Comparison of ENCODE assay signal across 1 cellular context in the genomic region with DNA sequence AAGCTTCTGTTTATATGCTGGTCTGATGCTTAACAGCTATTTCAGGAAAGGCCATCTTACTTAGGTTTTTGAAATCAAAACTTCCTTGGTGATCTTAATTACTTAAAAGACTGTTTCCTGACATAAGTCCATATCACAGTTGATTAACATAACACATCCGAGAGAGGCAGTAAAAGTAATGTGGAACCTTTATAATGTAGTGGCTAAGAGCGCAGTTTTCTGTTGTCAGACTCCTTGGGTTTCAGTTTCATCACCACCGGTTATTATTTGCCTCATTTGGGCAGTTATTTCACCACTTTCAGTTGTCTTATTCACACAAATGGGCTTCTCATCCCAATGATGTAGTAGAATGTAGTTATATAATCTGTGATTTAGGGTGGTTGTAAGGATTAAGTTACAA.
A peak's percentile ranks its signal among the peaks of the same experiment; 100 is the strongest.
TF ChIP-seq lines count a peak whose summit lies in the region.

No MANE protein-coding gene starts in this region.

TF ChIP-seq in GM12878, 131 proteins besides CTCF, POLR2A, EP300 and RAD21 (continued from another document and continues in another):
- TF ChIP-seq, protein P1, sequence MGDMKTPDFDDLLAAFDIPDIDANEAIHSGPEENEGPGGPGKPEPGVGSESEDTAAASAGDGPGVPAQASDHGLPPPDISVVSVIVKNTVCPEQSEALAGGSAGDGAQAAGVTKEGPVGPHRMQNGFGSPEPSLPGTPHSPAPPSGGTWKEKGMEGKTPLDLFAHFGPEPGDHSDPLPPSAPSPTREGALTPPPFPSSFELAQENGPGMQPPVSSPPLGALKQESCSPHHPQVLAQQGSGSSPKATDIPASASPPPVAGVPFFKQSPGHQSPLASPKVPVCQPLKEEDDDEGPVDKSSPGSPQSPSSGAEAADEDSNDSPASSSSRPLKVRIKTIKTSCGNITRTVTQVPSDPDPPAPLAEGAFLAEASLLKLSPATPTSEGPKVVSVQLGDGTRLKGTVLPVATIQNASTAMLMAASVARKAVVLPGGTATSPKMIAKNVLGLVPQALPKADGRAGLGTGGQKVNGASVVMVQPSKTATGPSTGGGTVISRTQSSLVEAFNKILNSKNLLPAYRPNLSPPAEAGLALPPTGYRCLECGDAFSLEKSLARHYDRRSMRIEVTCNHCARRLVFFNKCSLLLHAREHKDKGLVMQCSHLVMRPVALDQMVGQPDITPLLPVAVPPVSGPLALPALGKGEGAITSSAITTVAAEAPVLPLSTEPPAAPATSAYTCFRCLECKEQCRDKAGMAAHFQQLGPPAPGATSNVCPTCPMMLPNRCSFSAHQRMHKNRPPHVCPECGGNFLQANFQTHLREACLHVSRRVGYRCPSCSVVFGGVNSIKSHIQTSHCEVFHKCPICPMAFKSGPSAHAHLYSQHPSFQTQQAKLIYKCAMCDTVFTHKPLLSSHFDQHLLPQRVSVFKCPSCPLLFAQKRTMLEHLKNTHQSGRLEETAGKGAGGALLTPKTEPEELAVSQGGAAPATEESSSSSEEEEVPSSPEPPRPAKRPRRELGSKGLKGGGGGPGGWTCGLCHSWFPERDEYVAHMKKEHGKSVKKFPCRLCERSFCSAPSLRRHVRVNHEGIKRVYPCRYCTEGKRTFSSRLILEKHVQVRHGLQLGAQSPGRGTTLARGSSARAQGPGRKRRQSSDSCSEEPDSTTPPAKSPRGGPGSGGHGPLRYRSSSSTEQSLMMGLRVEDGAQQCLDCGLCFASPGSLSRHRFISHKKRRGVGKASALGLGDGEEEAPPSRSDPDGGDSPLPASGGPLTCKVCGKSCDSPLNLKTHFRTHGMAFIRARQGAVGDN (IDR thresholded peaks at IDR 0.05) = no peak
- TF ChIP-seq POLR2AphosphoS5 (IDR thresholded peaks at IDR 0.05; ENCODE audit: low read length) (no peak), EED (IDR thresholded peaks at IDR 0.05; ENCODE audit: low read depth) (no peak), SP1 (IDR thresholded peaks at IDR 0.05; ENCODE audit: low read depth, low read length) (no peak), ETV6 (conservative IDR thresholded peaks at IDR 0.05 in 1 of 2, IDR thresholded peaks at IDR 0.05 in 1 of 2; ENCODE audit: borderline replicate concordance in 1 of 2, low read depth in 1 of 2) (no peak), SREBF2 (IDR thresholded peaks at IDR 0.05; ENCODE audit: low read length) (no peak), NFIC (IDR thresholded peaks at IDR 0.05; ENCODE audit: low read depth, low read length) (peak; percentile 27; the same call in 1 of the 2 replicates), RCOR1 (conservative IDR thresholded peaks at IDR 0.05; ENCODE audit: low read depth, low read length) (no peak), SREBF1 (IDR thresholded peaks at IDR 0.05; ENCODE audit: low read length) (no peak), SPI1 (IDR thresholded peaks at IDR 0.05; ENCODE audit: borderline replicate concordance, insufficient read depth, low read depth, low read length) (no peak), ZNF207 (IDR thresholded peaks at IDR 0.05; ENCODE audit: borderline replicate concordance) (no peak), MTA2 (IDR thresholded peaks at IDR 0.05; ENCODE audit: low read depth) (peak; percentile 52; the same call in 1 of the 2 replicates), EGR1 (IDR thresholded peaks at IDR 0.05; ENCODE audit: borderline replicate concordance in 1 of 2, low read depth in 2 of 2, low read length in 2 of 2) (no peak), IRF4 (IDR thresholded peaks at IDR 0.05; ENCODE audit: low read depth, low read length) (no peak), HCFC1 (IDR thresholded peaks at IDR 0.05; ENCODE audit: low read length) (no peak), RAD51 (IDR thresholded peaks at IDR 0.05) (no peak), MXI1 (IDR thresholded peaks at IDR 0.05; ENCODE audit: low read depth, low read length) (no peak), ZSCAN29 (IDR thresholded peaks at IDR 0.05) (no peak), RUNX3 (IDR thresholded peaks at IDR 0.05; ENCODE audit: low read length) (peak; percentile 31; the same call in 1 of the 2 replicates), SRF (IDR thresholded peaks at IDR 0.05; ENCODE audit: low read depth in 2 of 2, low read length in 2 of 2) (peak in 1 of 2 experiments; percentile 57; a peak in 1 of 4 replicates), NFXL1 (IDR thresholded peaks at IDR 0.05; ENCODE audit: borderline replicate concordance) (no peak), ESRRA (IDR thresholded peaks at IDR 0.05; ENCODE audit: low read length) (no peak), KAT2A (conservative IDR thresholded peaks at IDR 0.05; ENCODE audit: control insufficient read depth, low read depth, low read length) (no peak), ZNF274 (IDR thresholded peaks at IDR 0.05; ENCODE audit: insufficient read depth, insufficient read length) (no peak), MEF2B (IDR thresholded peaks at IDR 0.05; ENCODE audit: partially characterized antibody, poor library complexity, severe bottlenecking) (no peak), NR2C1 (IDR thresholded peaks at IDR 0.05) (no peak), JUND (IDR thresholded peaks at IDR 0.05; ENCODE audit: low read depth, low read length) (no peak), SMC3 (IDR thresholded peaks at IDR 0.05; ENCODE audit: borderline replicate concordance, low read length) (no peak), EZH2 (IDR thresholded peaks at IDR 0.05; ENCODE audit: borderline replicate concordance, control insufficient read depth, low read depth, low read length) (no peak), KLF5 (IDR thresholded peaks at IDR 0.05; ENCODE audit: partially characterized antibody) (no peak), IKZF2 (IDR thresholded peaks at IDR 0.05) (peak; percentile 22 to 39; a peak in 1 of 4 replicates), MYC (IDR thresholded peaks at IDR 0.05; ENCODE audit: insufficient read depth, insufficient read length, insufficient replicate concordance, low read length, severe bottlenecking) (no peak), NBN (IDR thresholded peaks at IDR 0.05) (no peak), JUNB (IDR thresholded peaks at IDR 0.05) (0 out of 2 replicates have a peak, but pooled peaks have one; percentile 32), NR2C2 (IDR thresholded peaks at IDR 0.05; ENCODE audit: borderline replicate concordance, control insufficient read depth, insufficient read length, low read depth) (no peak)
- TF ChIP-seq, protein P2, sequence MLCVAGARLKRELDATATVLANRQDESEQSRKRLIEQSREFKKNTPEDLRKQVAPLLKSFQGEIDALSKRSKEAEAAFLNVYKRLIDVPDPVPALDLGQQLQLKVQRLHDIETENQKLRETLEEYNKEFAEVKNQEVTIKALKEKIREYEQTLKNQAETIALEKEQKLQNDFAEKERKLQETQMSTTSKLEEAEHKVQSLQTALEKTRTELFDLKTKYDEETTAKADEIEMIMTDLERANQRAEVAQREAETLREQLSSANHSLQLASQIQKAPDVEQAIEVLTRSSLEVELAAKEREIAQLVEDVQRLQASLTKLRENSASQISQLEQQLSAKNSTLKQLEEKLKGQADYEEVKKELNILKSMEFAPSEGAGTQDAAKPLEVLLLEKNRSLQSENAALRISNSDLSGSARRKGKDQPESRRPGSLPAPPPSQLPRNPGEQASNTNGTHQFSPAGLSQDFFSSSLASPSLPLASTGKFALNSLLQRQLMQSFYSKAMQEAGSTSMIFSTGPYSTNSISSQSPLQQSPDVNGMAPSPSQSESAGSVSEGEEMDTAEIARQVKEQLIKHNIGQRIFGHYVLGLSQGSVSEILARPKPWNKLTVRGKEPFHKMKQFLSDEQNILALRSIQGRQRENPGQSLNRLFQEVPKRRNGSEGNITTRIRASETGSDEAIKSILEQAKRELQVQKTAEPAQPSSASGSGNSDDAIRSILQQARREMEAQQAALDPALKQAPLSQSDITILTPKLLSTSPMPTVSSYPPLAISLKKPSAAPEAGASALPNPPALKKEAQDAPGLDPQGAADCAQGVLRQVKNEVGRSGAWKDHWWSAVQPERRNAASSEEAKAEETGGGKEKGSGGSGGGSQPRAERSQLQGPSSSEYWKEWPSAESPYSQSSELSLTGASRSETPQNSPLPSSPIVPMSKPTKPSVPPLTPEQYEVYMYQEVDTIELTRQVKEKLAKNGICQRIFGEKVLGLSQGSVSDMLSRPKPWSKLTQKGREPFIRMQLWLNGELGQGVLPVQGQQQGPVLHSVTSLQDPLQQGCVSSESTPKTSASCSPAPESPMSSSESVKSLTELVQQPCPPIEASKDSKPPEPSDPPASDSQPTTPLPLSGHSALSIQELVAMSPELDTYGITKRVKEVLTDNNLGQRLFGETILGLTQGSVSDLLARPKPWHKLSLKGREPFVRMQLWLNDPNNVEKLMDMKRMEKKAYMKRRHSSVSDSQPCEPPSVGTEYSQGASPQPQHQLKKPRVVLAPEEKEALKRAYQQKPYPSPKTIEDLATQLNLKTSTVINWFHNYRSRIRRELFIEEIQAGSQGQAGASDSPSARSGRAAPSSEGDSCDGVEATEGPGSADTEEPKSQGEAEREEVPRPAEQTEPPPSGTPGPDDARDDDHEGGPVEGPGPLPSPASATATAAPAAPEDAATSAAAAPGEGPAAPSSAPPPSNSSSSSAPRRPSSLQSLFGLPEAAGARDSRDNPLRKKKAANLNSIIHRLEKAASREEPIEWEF (IDR thresholded peaks at IDR 0.05; ENCODE audit: insufficient replicate concordance, low read depth, low read length) = no peak
- TF ChIP-seq, protein P3, sequence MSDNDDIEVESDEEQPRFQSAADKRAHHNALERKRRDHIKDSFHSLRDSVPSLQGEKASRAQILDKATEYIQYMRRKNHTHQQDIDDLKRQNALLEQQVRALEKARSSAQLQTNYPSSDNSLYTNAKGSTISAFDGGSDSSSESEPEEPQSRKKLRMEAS (IDR thresholded peaks at IDR 0.05; ENCODE audit: low read depth, low read length) = no peak
- TF ChIP-seq, protein P4, sequence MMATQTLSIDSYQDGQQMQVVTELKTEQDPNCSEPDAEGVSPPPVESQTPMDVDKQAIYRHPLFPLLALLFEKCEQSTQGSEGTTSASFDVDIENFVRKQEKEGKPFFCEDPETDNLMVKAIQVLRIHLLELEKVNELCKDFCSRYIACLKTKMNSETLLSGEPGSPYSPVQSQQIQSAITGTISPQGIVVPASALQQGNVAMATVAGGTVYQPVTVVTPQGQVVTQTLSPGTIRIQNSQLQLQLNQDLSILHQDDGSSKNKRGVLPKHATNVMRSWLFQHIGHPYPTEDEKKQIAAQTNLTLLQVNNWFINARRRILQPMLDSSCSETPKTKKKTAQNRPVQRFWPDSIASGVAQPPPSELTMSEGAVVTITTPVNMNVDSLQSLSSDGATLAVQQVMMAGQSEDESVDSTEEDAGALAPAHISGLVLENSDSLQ (IDR thresholded peaks at IDR 0.05) = no peak
- TF ChIP-seq, protein P5, sequence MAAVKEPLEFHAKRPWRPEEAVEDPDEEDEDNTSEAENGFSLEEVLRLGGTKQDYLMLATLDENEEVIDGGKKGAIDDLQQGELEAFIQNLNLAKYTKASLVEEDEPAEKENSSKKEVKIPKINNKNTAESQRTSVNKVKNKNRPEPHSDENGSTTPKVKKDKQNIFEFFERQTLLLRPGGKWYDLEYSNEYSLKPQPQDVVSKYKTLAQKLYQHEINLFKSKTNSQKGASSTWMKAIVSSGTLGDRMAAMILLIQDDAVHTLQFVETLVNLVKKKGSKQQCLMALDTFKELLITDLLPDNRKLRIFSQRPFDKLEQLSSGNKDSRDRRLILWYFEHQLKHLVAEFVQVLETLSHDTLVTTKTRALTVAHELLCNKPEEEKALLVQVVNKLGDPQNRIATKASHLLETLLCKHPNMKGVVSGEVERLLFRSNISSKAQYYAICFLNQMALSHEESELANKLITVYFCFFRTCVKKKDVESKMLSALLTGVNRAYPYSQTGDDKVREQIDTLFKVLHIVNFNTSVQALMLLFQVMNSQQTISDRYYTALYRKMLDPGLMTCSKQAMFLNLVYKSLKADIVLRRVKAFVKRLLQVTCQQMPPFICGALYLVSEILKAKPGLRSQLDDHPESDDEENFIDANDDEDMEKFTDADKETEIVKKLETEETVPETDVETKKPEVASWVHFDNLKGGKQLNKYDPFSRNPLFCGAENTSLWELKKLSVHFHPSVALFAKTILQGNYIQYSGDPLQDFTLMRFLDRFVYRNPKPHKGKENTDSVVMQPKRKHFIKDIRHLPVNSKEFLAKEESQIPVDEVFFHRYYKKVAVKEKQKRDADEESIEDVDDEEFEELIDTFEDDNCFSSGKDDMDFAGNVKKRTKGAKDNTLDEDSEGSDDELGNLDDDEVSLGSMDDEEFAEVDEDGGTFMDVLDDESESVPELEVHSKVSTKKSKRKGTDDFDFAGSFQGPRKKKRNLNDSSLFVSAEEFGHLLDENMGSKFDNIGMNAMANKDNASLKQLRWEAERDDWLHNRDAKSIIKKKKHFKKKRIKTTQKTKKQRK (IDR thresholded peaks at IDR 0.05; ENCODE audit: low read depth, low read length) = no peak
- TF ChIP-seq, protein P6, sequence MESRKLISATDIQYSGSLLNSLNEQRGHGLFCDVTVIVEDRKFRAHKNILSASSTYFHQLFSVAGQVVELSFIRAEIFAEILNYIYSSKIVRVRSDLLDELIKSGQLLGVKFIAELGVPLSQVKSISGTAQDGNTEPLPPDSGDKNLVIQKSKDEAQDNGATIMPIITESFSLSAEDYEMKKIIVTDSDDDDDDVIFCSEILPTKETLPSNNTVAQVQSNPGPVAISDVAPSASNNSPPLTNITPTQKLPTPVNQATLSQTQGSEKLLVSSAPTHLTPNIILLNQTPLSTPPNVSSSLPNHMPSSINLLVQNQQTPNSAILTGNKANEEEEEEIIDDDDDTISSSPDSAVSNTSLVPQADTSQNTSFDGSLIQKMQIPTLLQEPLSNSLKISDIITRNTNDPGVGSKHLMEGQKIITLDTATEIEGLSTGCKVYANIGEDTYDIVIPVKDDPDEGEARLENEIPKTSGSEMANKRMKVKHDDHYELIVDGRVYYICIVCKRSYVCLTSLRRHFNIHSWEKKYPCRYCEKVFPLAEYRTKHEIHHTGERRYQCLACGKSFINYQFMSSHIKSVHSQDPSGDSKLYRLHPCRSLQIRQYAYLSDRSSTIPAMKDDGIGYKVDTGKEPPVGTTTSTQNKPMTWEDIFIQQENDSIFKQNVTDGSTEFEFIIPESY (IDR thresholded peaks at IDR 0.05) = no peak
- TF ChIP-seq, protein P7, sequence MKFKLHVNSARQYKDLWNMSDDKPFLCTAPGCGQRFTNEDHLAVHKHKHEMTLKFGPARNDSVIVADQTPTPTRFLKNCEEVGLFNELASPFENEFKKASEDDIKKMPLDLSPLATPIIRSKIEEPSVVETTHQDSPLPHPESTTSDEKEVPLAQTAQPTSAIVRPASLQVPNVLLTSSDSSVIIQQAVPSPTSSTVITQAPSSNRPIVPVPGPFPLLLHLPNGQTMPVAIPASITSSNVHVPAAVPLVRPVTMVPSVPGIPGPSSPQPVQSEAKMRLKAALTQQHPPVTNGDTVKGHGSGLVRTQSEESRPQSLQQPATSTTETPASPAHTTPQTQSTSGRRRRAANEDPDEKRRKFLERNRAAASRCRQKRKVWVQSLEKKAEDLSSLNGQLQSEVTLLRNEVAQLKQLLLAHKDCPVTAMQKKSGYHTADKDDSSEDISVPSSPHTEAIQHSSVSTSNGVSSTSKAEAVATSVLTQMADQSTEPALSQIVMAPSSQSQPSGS (IDR thresholded peaks at IDR 0.05; ENCODE audit: low read length) = peak; percentile 52; the same call in 1 of the 2 replicates
- TF ChIP-seq, protein P8, sequence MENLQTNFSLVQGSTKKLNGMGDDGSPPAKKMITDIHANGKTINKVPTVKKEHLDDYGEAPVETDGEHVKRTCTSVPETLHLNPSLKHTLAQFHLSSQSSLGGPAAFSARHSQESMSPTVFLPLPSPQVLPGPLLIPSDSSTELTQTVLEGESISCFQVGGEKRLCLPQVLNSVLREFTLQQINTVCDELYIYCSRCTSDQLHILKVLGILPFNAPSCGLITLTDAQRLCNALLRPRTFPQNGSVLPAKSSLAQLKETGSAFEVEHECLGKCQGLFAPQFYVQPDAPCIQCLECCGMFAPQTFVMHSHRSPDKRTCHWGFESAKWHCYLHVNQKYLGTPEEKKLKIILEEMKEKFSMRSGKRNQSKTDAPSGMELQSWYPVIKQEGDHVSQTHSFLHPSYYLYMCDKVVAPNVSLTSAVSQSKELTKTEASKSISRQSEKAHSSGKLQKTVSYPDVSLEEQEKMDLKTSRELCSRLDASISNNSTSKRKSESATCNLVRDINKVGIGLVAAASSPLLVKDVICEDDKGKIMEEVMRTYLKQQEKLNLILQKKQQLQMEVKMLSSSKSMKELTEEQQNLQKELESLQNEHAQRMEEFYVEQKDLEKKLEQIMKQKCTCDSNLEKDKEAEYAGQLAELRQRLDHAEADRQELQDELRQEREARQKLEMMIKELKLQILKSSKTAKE (IDR thresholded peaks at IDR 0.05; ENCODE audit: low read depth, poor library complexity, severe bottlenecking) = no peak
